7 cellular contexts compared by ENCODE assay signal in the genomic region with DNA sequence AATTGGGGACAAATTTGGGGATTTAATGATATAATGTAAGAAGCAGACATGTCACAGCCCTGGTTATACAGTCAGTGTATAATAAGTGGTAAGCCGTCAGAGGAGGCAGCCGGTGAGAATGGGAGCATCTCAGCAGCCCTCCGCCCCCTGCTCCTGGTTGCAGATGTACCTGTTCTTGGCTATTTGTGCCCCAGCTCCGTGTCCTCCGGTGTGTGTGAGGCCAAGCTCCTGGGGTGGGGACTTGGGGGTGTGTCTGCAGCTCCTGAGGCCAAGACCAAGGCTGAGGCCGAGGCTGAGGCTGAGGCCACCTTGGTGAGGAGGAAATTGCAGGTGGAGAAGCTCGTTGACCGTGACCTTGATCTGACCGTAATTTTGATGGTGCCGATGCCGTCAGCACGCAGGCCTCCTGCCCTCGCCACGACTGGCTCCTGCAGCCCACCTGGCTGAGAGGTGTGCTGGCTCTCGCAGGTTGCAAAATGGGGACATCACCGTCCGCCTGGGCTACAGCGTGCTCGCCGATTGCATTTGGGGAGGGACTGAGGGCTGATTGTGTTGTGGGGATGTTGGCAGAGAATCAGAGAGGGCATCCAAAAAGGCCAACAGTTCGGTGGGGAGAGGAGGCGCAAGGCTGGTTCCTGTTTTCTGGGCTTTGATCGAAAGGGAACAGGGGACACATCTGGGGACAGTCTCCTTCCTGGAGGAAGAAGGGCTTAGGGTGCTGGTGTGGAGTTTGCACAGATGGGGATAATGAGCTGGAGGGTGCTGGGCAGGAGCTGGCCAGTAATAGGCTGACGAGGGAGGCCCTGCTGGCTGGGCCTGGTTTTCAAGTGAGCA.
DNase-seq lines count a peak whose midpoint lies in the region; ATAC-seq and TF ChIP-seq lines count a peak whose summit lies in the region.

No MANE protein-coding gene starts in this region.

- H3K36me3 ChIP-seq in right lobe of liver (no peaks in the 10 kb centered on the region), subcutaneous abdominal adipose tissue (ENCODE audit: control insufficient read depth in 5 of 5, insufficient read depth in 5 of 5, low read length in 5 of 5) (no peaks in the 10 kb centered on the region)

- H3K9ac ChIP-seq in subcutaneous abdominal adipose tissue (ENCODE audit: low read length in 5 of 5) = peak overlapping the region in 2 of 5 donors; percentile 30 to 55

- peaks cover 0 to 65% (median 35%) of the 10 kb centered on the region in 4 donors for H3K4me1 ChIP-seq in right lobe of liver
- peaks cover 38 to 84% (median 77%) of the 10 kb centered on the region in 5 donors for H3K4me1 ChIP-seq in subcutaneous abdominal adipose tissue (ENCODE audit: control insufficient read depth in 5 of 5, insufficient read depth in 5 of 5, low read length in 5 of 5)

- H3K36me3 Mint-ChIP-seq in activated naive CD8-positive, alpha-beta T cell treated with anti-CD3 and anti-CD28 coated beads for 36 hours = no peaks in the 10 kb centered on the region

- TF ChIP-seq POLR2A in right lobe of liver (IDR thresholded peaks at IDR 0.05) = no peak

- no peak overlapping the region for H3K4me3 ChIP-seq in right lobe of liver
- no peak overlapping the region for H3K4me3 ChIP-seq in subcutaneous abdominal adipose tissue (ENCODE audit: low read depth in 1 of 5, low read length in 5 of 5)

- no peaks in the 10 kb centered on the region for H3K27me3 Mint-ChIP-seq in activated naive CD8-positive, alpha-beta T cell treated with anti-CD3 and anti-CD28 coated beads for 36 hours

- peaks cover 68% of the 10 kb centered on the region for H3K4me1 Mint-ChIP-seq in activated naive CD8-positive, alpha-beta T cell treated with anti-CD3 and anti-CD28 coated beads for 36 hours

- intact Hi-C loops in right lobe of liver (cut with DNase I) = loop anchor here in 1 of 2 donors (5.0 kb wide), 1 partner anchor 63 kb away; no protein-coding TSS in a partner anchor

- H3K27ac ChIP-seq in right lobe of liver (peak overlapping the region; percentile 22 to 73 (median 68)), subcutaneous abdominal adipose tissue (ENCODE audit: low read depth, low read length) (peak overlapping the region; percentile 64)

- no peak overlapping the region for H3K4me3 Mint-ChIP-seq in activated naive CD8-positive, alpha-beta T cell treated with anti-CD3 and anti-CD28 coated beads for 36 hours

- H3K9me3 ChIP-seq in right lobe of liver = no peaks in the 10 kb centered on the region
- no peaks in the 10 kb centered on the region for H3K9me3 ChIP-seq in subcutaneous abdominal adipose tissue (ENCODE audit: control insufficient read depth in 5 of 5, low read length in 5 of 5)

- WGBS in right lobe of liver (ENCODE audit: insufficient coverage, low coverage, low lambda C conversion rate, missing lambda C conversion rate) = 25% methylated on average over 19 of the region's 24 CpGs

- DNase-seq in Kasumi-1 (lab: John Stamatoyannopoulos, UW) (peak; percentile 95), right lobe of liver (peak in 2 of 3 donors; percentile 65 to 72), OCI-M1 (lab: John Stamatoyannopoulos, UW) (no peak), UCSD-AML1 (lab: John Stamatoyannopoulos, UW; ENCODE audit: unreplicated experiment) (no peak)
- DNase-seq in activated naive CD8-positive, alpha-beta T cell treated with anti-CD3 and anti-CD28 coated beads for 36 hours = no peak

- H3K27me3 ChIP-seq in right lobe of liver (no peaks in the 10 kb centered on the region), subcutaneous abdominal adipose tissue (ENCODE audit: control insufficient read depth in 5 of 5, insufficient read depth in 4 of 5, low read length in 5 of 5) (no peaks in the 10 kb centered on the region)

- no peak for TF ChIP-seq CTCF in right lobe of liver (IDR thresholded peaks at IDR 0.05)

- peak overlapping the region; percentile 39 for H3K27ac Mint-ChIP-seq in activated naive CD8-positive, alpha-beta T cell treated with anti-CD3 and anti-CD28 coated beads for 36 hours

- peak; percentile 2 to 36 (median 16) for ATAC-seq in right lobe of liver
- no peak for ATAC-seq in GM21367 (IDR thresholded peaks at IDR 0.05; ENCODE audit: unreplicated experiment)

- H3K9me3 Mint-ChIP-seq in activated naive CD8-positive, alpha-beta T cell treated with anti-CD3 and anti-CD28 coated beads for 36 hours = no peaks in the 10 kb centered on the region

Comparison
In these comparisons a context has a peak if more than half of its experiments do, and no peak if none do; other contexts are left out.
1. DNase-seq: peak in Kasumi-1 (2 of 2) and right lobe of liver (2 of 3); none in activated naive CD8-positive, alpha-beta T cell treated with anti-CD3 and anti-CD28 coated beads for 36 hours (single experiment), OCI-M1 (single experiment) and UCSD-AML1 (single experiment).